17 cellular contexts compared by ENCODE assay signal in genomic region chr9:127534931-127535330, GRCh38.
DNase-seq lines count a peak whose midpoint lies in the region; ATAC-seq and TF ChIP-seq lines count a peak whose summit lies in the region.
"Had no signal": no experiment of that assay in that cellular context is flagged by ENCODE, and none has a peak within 500 bp of the region (broad histone marks: within the 10 kb centered on the region; RNA-seq: fewer than 3 reads in every experiment).

No MANE protein-coding gene starts in this region.

- intact Hi-C loops in activated CD8-positive, alpha-beta T cell treated with anti-CD3 and anti-CD28 coated beads for 36 hours (cut with micrococcal nuclease) = no loop called here
- intact Hi-C loops in ovary (cut with DNase I) (no loop called here), Calu3 (cut with micrococcal nuclease; ENCODE audit: unreplicated experiment) (no loop called here)

- TF ChIP-seq EP300 in ovary (IDR thresholded peaks at IDR 0.05) = no peak
- TF ChIP-seq EP300 in upper lobe of left lung (IDR thresholded peaks at IDR 0.05) = no peak

- peak overlapping the region; percentile 46 for H3K27ac Mint-ChIP-seq in activated CD8-positive, alpha-beta T cell treated with anti-CD3 and anti-CD28 coated beads, Interleukin-2, amount 10 ng/mL, durations not matched to agents 7 days and 5 days
- H3K27ac Mint-ChIP-seq in activated CD8-positive, alpha-beta T cell treated with anti-CD3 and anti-CD28 coated beads for 36 hours = no peak overlapping the region
- H3K27ac Mint-ChIP-seq in Calu3 (ENCODE audit: unreplicated experiment) = no peak overlapping the region

- H3K27me3 ChIP-seq in ovary (no peaks in the 10 kb centered on the region), upper lobe of left lung (no peaks in the 10 kb centered on the region)
- H3K27me3 ChIP-seq: neutrophil, SJSA1 had no signal

- peak overlapping the region; percentile 56 to 78 for H3K27ac ChIP-seq in ovary
- H3K27ac ChIP-seq in upper lobe of left lung = peak overlapping the region; percentile 56 to 85 (median 72)
- H3K27ac ChIP-seq: 22Rv1, neutrophil had no signal

- peaks cover 17% of the 10 kb centered on the region for H3K36me3 Mint-ChIP-seq in activated CD8-positive, alpha-beta T cell treated with anti-CD3 and anti-CD28 coated beads, Interleukin-2, amount 10 ng/mL, durations not matched to agents 7 days and 5 days (ENCODE audit: low read depth)
- no peaks in the 10 kb centered on the region for H3K36me3 Mint-ChIP-seq in activated CD8-positive, alpha-beta T cell treated with anti-CD3 and anti-CD28 coated beads for 36 hours (ENCODE audit: low read depth)
- peaks cover 21% of the 10 kb centered on the region for H3K36me3 Mint-ChIP-seq in Calu3 (ENCODE audit: insufficient read depth, unreplicated experiment)

- H3K36me3 ChIP-seq in ovary = no peaks in the 10 kb centered on the region
- peaks cover 0 to 30% (median 11%) of the 10 kb centered on the region in 4 donors for H3K36me3 ChIP-seq in upper lobe of left lung
- H3K36me3 ChIP-seq: neutrophil had no signal

- DNase-seq in activated CD8-positive, alpha-beta T cell treated with anti-CD3 and anti-CD28 coated beads, Interleukin-2, amount 10 ng/mL, durations not matched to agents 7 days and 5 days = no peak
- no peak for DNase-seq in activated CD8-positive, alpha-beta T cell treated with anti-CD3 and anti-CD28 coated beads for 36 hours
- DNase-seq in epithelial cell of esophagus (ENCODE audit: low read depth) (peak; percentile 71), ovary (no peak), upper lobe of left lung (no peak), occipital lobe (lab: John Stamatoyannopoulos, UW) (no peak), Calu3 (no peak), NCI-H146 (lab: John Stamatoyannopoulos, UW) (no peak)
- DNase-seq: activated naive CD4-positive, alpha-beta T cell treated with Interleukin-2 at 50 U/mL for 16 hours; C1 segment of cervical spinal cord; central memory CD4-positive, alpha-beta T cell; hippocampal formation; NCI-H2171 had no signal

- no peaks in the 10 kb centered on the region for H3K27me3 Mint-ChIP-seq in activated CD8-positive, alpha-beta T cell treated with anti-CD3 and anti-CD28 coated beads, Interleukin-2, amount 10 ng/mL, durations not matched to agents 7 days and 5 days (ENCODE audit: low read depth)
- H3K27me3 Mint-ChIP-seq in activated CD8-positive, alpha-beta T cell treated with anti-CD3 and anti-CD28 coated beads for 36 hours = no peaks in the 10 kb centered on the region
- H3K27me3 Mint-ChIP-seq in Calu3 (ENCODE audit: unreplicated experiment) = no peaks in the 10 kb centered on the region

- ATAC-seq in activated CD8-positive, alpha-beta T cell treated with anti-CD3 and anti-CD28 coated beads, Interleukin-2, amount 10 ng/mL, durations not matched to agents 7 days and 5 days = no peak
- ATAC-seq in activated CD8-positive, alpha-beta T cell treated with anti-CD3 and anti-CD28 coated beads for 36 hours = no peak
- no peak for ATAC-seq in upper lobe of left lung (ENCODE audit: low FRiP score in 2 of 2)
- ATAC-seq: left lobe of liver had no signal

- TF ChIP-seq CTCF in activated CD8-positive, alpha-beta T cell treated with anti-CD3 and anti-CD28 coated beads for 36 hours (IDR thresholded peaks at IDR 0.05) = no peak
- TF ChIP-seq CTCF in epithelial cell of esophagus (IDR thresholded peaks at IDR 0.05; ENCODE audit: insufficient read depth, low read depth, low read length, missing control alignments) = no peak
- TF ChIP-seq CTCF in ovary (IDR thresholded peaks at IDR 0.05) = no peak
- TF ChIP-seq CTCF in upper lobe of left lung (IDR thresholded peaks at IDR 0.05) = no peak
- TF ChIP-seq CTCF in Calu3 (IDR thresholded peaks at IDR 0.05; ENCODE audit: unreplicated experiment) = no peak

- WGBS in ovary, 3 donors = 29 to 52% (median 38%) methylated on average over 12 of the region's 12 CpGs
- 81 to 94% methylated on average over 10 to 12 of the region's 12 CpGs for WGBS in upper lobe of left lung, 2 donors

- H3K4me1 ChIP-seq in ovary (ENCODE audit: insufficient read depth) (peaks cover 36% of the 10 kb centered on the region), upper lobe of left lung (peaks cover 47 to 51% (median 48%) of the 10 kb centered on the region in 4 donors)

- no peak overlapping the region for H3K4me3 Mint-ChIP-seq in activated CD8-positive, alpha-beta T cell treated with anti-CD3 and anti-CD28 coated beads, Interleukin-2, amount 10 ng/mL, durations not matched to agents 7 days and 5 days
- no peak overlapping the region for H3K4me3 Mint-ChIP-seq in activated CD8-positive, alpha-beta T cell treated with anti-CD3 and anti-CD28 coated beads for 36 hours
- no peak overlapping the region for H3K4me3 Mint-ChIP-seq in Calu3 (ENCODE audit: low read depth, unreplicated experiment)

- no TSS peak for BruUV-seq in Calu3 (replicated peaks; lab: Mats Ljungman, UMichigan)

- POLR2A ChIA-PET in activated CD8-positive, alpha-beta T cell treated with anti-CD3 and anti-CD28 coated beads, Interleukin-2, amount 10 ng/mL, durations not matched to agents 7 days and 5 days (lab: Charles Lee) = no interaction called here
- POLR2A ChIA-PET in activated CD8-positive, alpha-beta T cell treated with anti-CD3 and anti-CD28 coated beads for 36 hours (lab: Charles Lee) = no interaction called here

- H3K9me3 Mint-ChIP-seq in activated CD8-positive, alpha-beta T cell treated with anti-CD3 and anti-CD28 coated beads, Interleukin-2, amount 10 ng/mL, durations not matched to agents 7 days and 5 days (ENCODE audit: insufficient read depth) = no peaks in the 10 kb centered on the region
- no peaks in the 10 kb centered on the region for H3K9me3 Mint-ChIP-seq in activated CD8-positive, alpha-beta T cell treated with anti-CD3 and anti-CD28 coated beads for 36 hours
- H3K9me3 Mint-ChIP-seq in Calu3 (ENCODE audit: low read depth, unreplicated experiment) = no peaks in the 10 kb centered on the region

- CTCF ChIA-PET in activated CD8-positive, alpha-beta T cell treated with anti-CD3 and anti-CD28 coated beads, Interleukin-2, amount 10 ng/mL, durations not matched to agents 7 days and 5 days (lab: Charles Lee) = no interaction called here
- CTCF ChIA-PET in activated CD8-positive, alpha-beta T cell treated with anti-CD3 and anti-CD28 coated beads for 36 hours (lab: Charles Lee) = interaction anchor here (1.0 to 3.2 kb wide), 5 partner anchors 9 to 54 kb away, joined by 3 to 15 read pairs (median 4); no protein-coding TSS in a partner anchor
- CTCF ChIA-PET in Calu3 (lab: Charles Lee) = interaction anchor here (1.0 kb wide), 1 partner anchor 10 kb away, joined by 3 read pairs; no protein-coding TSS in a partner anchor

- H3K4me3 ChIP-seq in epithelial cell of esophagus (ENCODE audit: low read length) = no peak overlapping the region
- H3K4me3 ChIP-seq in ovary = no peak overlapping the region
- H3K4me3 ChIP-seq in upper lobe of left lung = no peak overlapping the region
- H3K4me3 ChIP-seq: SJSA1 had no signal

- H3K4me1 Mint-ChIP-seq in activated CD8-positive, alpha-beta T cell treated with anti-CD3 and anti-CD28 coated beads, Interleukin-2, amount 10 ng/mL, durations not matched to agents 7 days and 5 days (ENCODE audit: low read depth) = peaks cover 7% of the 10 kb centered on the region
- no peaks in the 10 kb centered on the region for H3K4me1 Mint-ChIP-seq in activated CD8-positive, alpha-beta T cell treated with anti-CD3 and anti-CD28 coated beads for 36 hours (ENCODE audit: low read depth)
- peaks cover 6% of the 10 kb centered on the region for H3K4me1 Mint-ChIP-seq in Calu3 (ENCODE audit: low read depth, unreplicated experiment)

- TF ChIP-seq POLR2A in ovary (IDR thresholded peaks at IDR 0.05) (no peak), upper lobe of left lung (IDR thresholded peaks at IDR 0.05) (no peak)

- no peaks in the 10 kb centered on the region for H3K9me3 ChIP-seq in ovary
- H3K9me3 ChIP-seq in upper lobe of left lung = no peaks in the 10 kb centered on the region
- H3K9me3 ChIP-seq: neutrophil, SJSA1 had no signal
